ENCODE assay signal across 1 cellular context in the genomic region with DNA sequence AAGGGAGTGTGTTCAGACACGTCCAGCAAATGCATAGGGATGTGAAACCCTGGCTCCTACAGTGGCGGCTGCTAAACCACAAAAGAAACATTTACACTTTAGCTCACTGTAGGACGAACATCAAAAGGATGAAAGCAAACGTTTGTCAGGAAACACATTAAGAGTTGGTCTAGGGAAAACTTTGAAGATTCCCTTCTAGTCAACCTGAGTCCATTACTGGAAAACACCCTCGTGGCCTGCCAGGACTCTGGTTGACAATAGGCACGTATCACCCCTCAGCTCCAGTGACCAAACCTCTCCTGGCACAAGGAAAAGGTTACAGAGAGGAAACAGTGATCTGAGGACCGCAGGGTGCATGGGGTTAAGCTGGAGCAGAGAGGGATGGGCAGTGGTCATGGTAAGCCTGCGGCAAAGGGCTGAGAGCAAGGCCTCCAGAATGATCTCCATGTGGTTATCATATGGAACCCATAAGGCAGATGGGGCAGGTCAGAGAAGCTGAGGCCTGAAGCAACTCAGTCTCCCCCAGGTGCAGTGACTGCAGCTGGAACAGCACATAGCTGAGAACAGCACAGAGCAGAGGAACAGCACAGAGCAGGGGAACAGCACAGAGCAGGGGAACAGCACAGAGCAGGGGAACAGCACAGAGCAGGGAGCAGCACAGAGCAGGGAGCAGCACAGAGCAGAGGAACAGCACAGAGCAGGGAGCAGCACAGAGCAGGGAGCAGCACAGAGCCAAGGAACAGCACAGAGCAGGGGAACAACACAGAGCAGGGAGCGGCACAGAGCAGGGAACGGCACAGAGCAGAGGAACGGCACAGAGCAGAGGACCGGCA.
TF ChIP-seq lines count a peak whose summit lies in the region.

No MANE protein-coding gene starts in this region.

TF ChIP-seq in GM23338, 12 proteins besides CTCF, POLR2A, EP300 and RAD21 (continued from another document):
- TF ChIP-seq, protein P1, sequence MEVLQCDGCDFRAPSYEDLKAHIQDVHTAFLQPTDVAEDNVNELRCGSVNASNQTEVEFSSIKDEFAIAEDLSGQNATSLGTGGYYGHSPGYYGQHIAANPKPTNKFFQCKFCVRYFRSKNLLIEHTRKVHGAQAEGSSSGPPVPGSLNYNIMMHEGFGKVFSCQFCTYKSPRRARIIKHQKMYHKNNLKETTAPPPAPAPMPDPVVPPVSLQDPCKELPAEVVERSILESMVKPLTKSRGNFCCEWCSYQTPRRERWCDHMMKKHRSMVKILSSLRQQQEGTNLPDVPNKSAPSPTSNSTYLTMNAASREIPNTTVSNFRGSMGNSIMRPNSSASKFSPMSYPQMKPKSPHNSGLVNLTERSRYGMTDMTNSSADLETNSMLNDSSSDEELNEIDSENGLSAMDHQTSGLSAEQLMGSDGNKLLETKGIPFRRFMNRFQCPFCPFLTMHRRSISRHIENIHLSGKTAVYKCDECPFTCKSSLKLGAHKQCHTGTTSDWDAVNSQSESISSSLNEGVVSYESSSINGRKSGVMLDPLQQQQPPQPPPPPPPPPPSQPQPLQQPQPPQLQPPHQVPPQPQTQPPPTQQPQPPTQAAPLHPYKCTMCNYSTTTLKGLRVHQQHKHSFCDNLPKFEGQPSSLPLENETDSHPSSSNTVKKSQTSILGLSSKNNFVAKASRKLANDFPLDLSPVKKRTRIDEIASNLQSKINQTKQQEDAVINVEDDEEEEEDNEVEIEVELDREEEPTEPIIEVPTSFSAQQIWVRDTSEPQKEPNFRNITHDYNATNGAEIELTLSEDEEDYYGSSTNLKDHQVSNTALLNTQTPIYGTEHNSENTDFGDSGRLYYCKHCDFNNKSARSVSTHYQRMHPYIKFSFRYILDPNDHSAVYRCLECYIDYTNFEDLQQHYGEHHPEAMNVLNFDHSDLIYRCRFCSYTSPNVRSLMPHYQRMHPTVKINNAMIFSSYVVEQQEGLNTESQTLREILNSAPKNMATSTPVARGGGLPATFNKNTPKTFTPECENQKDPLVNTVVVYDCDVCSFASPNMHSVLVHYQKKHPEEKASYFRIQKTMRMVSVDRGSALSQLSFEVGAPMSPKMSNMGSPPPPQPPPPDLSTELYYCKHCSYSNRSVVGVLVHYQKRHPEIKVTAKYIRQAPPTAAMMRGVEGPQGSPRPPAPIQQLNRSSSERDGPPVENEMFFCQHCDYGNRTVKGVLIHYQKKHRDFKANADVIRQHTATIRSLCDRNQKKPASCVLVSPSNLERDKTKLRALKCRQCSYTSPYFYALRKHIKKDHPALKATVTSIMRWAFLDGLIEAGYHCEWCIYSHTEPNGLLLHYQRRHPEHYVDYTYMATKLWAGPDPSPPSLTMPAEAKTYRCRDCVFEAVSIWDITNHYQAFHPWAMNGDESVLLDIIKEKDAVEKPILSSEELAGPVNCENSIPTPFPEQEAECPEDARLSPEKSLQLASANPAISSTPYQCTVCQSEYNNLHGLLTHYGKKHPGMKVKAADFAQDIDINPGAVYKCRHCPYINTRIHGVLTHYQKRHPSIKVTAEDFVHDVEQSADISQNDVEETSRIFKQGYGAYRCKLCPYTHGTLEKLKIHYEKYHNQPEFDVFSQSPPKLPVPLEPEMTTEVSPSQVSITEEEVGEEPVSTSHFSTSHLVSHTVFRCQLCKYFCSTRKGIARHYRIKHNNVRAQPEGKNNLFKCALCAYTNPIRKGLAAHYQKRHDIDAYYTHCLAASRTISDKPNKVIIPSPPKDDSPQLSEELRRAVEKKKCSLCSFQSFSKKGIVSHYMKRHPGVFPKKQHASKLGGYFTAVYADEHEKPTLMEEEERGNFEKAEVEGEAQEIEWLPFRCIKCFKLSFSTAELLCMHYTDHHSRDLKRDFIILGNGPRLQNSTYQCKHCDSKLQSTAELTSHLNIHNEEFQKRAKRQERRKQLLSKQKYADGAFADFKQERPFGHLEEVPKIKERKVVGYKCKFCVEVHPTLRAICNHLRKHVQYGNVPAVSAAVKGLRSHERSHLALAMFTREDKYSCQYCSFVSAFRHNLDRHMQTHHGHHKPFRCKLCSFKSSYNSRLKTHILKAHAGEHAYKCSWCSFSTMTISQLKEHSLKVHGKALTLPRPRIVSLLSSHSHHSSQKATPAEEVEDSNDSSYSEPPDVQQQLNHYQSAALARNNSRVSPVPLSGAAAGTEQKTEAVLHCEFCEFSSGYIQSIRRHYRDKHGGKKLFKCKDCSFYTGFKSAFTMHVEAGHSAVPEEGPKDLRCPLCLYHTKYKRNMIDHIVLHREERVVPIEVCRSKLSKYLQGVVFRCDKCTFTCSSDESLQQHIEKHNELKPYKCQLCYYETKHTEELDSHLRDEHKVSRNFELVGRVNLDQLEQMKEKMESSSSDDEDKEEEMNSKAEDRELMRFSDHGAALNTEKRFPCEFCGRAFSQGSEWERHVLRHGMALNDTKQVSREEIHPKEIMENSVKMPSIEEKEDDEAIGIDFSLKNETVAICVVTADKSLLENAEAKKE (CRISPR knock-in tag; IDR thresholded peaks at IDR 0.05) = no peak
- TF ChIP-seq STAT1 (IDR thresholded peaks at IDR 0.05; ENCODE audit: unreplicated experiment) = no peak
